ENCODE assay signal across 1 cellular context in the genomic region with DNA sequence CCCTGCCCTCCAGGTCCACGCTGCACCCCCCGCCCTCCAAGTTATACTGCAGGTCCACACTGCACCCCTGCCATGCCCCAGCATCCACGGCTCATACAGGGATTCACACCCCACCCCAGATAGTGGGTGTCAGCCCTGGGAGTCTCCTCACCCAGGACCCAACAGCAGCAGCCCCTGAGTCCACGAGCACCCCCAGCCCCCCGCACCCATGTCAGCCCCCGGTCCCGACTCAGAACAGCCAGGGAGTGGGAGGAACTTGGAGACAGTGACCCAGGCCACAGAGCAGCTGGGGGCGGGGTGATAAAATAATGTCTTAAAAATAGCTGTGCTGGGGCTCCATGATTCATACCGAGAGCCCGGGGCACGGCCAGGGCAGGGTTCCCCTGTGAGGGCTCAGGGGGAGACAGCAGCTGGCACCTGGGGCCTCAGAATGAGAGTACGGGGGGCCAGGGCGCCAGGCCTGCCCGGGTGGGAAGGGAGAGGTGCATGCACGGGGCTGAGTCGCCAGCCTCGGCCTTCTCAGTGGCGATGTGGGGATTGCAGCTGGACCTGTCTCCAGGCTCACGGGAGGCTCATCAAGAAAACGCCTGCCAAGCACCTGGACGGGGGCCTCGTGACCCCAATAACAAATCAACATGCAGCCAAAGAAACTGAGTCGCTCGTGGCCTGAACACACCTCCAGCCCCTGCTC.
A peak's percentile ranks its signal among the peaks of the same experiment; 100 is the strongest.
TF ChIP-seq lines count a peak whose summit lies in the region.

No MANE protein-coding gene starts in this region.

TF ChIP-seq in GM12878, 131 proteins besides CTCF, POLR2A, EP300 and RAD21 (continued from another document and continues in another):
- TF ChIP-seq ZBTB4 (CRISPR knock-in tag; IDR thresholded peaks at IDR 0.05) (no peak), TCF12 (IDR thresholded peaks at IDR 0.05; ENCODE audit: low read depth, low read length) (peak; percentile 99), IKZF1 (conservative IDR thresholded peaks at IDR 0.05) (peak; percentile 97), PAX8 (IDR thresholded peaks at IDR 0.05) (no peak), STAT3 (IDR thresholded peaks at IDR 0.05; ENCODE audit: low read depth, low read length) (no peak), RELA (IDR thresholded peaks at IDR 0.05; ENCODE audit: borderline replicate concordance, partially characterized antibody) (peak; percentile 37), NFYA (IDR thresholded peaks at IDR 0.05; ENCODE audit: borderline replicate concordance, low read depth, low read length) (no peak), HDAC6 (IDR thresholded peaks at IDR 0.05; ENCODE audit: unreplicated experiment) (no peak), SMARCA5 (IDR thresholded peaks at IDR 0.05) (peak; percentile 25; the same call in 1 of the 2 replicates), MEF2B (IDR thresholded peaks at IDR 0.05; ENCODE audit: partially characterized antibody, poor library complexity, severe bottlenecking) (peak; percentile 96), SMAD5 (IDR thresholded peaks at IDR 0.05; ENCODE audit: low read depth) (no peak), RB1 (IDR thresholded peaks at IDR 0.05; ENCODE audit: borderline replicate concordance) (no peak; the same call in 1 of the 2 replicates), WRNIP1 (IDR thresholded peaks at IDR 0.05; ENCODE audit: borderline replicate concordance, low read depth, low read length) (no peak), ETV6 (conservative IDR thresholded peaks at IDR 0.05 in 1 of 2, IDR thresholded peaks at IDR 0.05 in 1 of 2; ENCODE audit: borderline replicate concordance in 1 of 2, low read depth in 1 of 2) (peak in 1 of 2 experiments; percentile 89; a peak in 2 of 4 replicates), NFIC (IDR thresholded peaks at IDR 0.05; ENCODE audit: low read depth, low read length) (peak; percentile 92), KDM1A (IDR thresholded peaks at IDR 0.05; ENCODE audit: borderline replicate concordance) (no peak), HDAC2 (IDR thresholded peaks at IDR 0.05) (no peak), POU2F2 (IDR thresholded peaks at IDR 0.05; ENCODE audit: borderline replicate concordance, low read depth, low read length) (peak; percentile 76; the same call in 1 of the 3 replicates), BHLHE40 (IDR thresholded peaks at IDR 0.05; ENCODE audit: borderline replicate concordance in 1 of 2, low read depth in 2 of 2, low read length in 1 of 2) (peak; percentile 81 to 89), RBBP5 (conservative IDR thresholded peaks at IDR 0.05) (no peak), ASH2L (IDR thresholded peaks at IDR 0.05; ENCODE audit: borderline replicate concordance, low read depth) (no peak), TCF3 (IDR thresholded peaks at IDR 0.05; ENCODE audit: borderline replicate concordance, insufficient read depth, low read depth, low read length) (peak; percentile 99), ESRRA (IDR thresholded peaks at IDR 0.05; ENCODE audit: low read length) (no peak), BRCA1 (IDR thresholded peaks at IDR 0.05; ENCODE audit: low read depth, low read length) (no peak), BACH1 (IDR thresholded peaks at IDR 0.05; ENCODE audit: borderline replicate concordance) (peak; percentile 76; the same call in 1 of the 2 replicates), SPI1 (IDR thresholded peaks at IDR 0.05; ENCODE audit: borderline replicate concordance, insufficient read depth, low read depth, low read length) (peak; percentile 28; the same call in 1 of the 2 replicates), USF1 (IDR thresholded peaks at IDR 0.05; ENCODE audit: borderline replicate concordance, extremely low read length, insufficient read depth, low read depth, low read length) (peak; percentile 31), ZNF384 (IDR thresholded peaks at IDR 0.05; ENCODE audit: borderline replicate concordance, low read depth, low read length) (peak; percentile 44; the same call in 1 of the 2 replicates), REST (IDR thresholded peaks at IDR 0.05; ENCODE audit: low read depth, low read length) (no peak; the same call in 1 of the 2 replicates), PBX3 (IDR thresholded peaks at IDR 0.05; ENCODE audit: insufficient replicate concordance, low read depth, low read length) (no peak), JUND (IDR thresholded peaks at IDR 0.05; ENCODE audit: low read depth, low read length) (peak; percentile 94), SRF (IDR thresholded peaks at IDR 0.05; ENCODE audit: low read depth in 2 of 2, low read length in 2 of 2) (peak in 1 of 2 experiments; percentile 73; a peak in 1 of 4 replicates), ATF7 (IDR thresholded peaks at IDR 0.05; ENCODE audit: low read depth) (peak; percentile 70)
- TF ChIP-seq, protein P1, sequence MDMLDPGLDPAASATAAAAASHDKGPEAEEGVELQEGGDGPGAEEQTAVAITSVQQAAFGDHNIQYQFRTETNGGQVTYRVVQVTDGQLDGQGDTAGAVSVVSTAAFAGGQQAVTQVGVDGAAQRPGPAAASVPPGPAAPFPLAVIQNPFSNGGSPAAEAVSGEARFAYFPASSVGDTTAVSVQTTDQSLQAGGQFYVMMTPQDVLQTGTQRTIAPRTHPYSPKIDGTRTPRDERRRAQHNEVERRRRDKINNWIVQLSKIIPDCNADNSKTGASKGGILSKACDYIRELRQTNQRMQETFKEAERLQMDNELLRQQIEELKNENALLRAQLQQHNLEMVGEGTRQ (IDR thresholded peaks at IDR 0.05; ENCODE audit: borderline replicate concordance, low read depth, low read length): no peak
- TF ChIP-seq, protein P2, sequence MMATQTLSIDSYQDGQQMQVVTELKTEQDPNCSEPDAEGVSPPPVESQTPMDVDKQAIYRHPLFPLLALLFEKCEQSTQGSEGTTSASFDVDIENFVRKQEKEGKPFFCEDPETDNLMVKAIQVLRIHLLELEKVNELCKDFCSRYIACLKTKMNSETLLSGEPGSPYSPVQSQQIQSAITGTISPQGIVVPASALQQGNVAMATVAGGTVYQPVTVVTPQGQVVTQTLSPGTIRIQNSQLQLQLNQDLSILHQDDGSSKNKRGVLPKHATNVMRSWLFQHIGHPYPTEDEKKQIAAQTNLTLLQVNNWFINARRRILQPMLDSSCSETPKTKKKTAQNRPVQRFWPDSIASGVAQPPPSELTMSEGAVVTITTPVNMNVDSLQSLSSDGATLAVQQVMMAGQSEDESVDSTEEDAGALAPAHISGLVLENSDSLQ (IDR thresholded peaks at IDR 0.05): no peak
- TF ChIP-seq, protein P3, sequence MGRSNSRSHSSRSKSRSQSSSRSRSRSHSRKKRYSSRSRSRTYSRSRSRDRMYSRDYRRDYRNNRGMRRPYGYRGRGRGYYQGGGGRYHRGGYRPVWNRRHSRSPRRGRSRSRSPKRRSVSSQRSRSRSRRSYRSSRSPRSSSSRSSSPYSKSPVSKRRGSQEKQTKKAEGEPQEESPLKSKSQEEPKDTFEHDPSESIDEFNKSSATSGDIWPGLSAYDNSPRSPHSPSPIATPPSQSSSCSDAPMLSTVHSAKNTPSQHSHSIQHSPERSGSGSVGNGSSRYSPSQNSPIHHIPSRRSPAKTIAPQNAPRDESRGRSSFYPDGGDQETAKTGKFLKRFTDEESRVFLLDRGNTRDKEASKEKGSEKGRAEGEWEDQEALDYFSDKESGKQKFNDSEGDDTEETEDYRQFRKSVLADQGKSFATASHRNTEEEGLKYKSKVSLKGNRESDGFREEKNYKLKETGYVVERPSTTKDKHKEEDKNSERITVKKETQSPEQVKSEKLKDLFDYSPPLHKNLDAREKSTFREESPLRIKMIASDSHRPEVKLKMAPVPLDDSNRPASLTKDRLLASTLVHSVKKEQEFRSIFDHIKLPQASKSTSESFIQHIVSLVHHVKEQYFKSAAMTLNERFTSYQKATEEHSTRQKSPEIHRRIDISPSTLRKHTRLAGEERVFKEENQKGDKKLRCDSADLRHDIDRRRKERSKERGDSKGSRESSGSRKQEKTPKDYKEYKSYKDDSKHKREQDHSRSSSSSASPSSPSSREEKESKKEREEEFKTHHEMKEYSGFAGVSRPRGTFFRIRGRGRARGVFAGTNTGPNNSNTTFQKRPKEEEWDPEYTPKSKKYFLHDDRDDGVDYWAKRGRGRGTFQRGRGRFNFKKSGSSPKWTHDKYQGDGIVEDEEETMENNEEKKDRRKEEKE (IDR thresholded peaks at IDR 0.05): no peak
- TF ChIP-seq, protein P4, sequence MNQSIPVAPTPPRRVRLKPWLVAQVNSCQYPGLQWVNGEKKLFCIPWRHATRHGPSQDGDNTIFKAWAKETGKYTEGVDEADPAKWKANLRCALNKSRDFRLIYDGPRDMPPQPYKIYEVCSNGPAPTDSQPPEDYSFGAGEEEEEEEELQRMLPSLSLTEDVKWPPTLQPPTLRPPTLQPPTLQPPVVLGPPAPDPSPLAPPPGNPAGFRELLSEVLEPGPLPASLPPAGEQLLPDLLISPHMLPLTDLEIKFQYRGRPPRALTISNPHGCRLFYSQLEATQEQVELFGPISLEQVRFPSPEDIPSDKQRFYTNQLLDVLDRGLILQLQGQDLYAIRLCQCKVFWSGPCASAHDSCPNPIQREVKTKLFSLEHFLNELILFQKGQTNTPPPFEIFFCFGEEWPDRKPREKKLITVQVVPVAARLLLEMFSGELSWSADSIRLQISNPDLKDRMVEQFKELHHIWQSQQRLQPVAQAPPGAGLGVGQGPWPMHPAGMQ (IDR thresholded peaks at IDR 0.05; ENCODE audit: borderline replicate concordance): no peak
- TF ChIP-seq, protein P5, sequence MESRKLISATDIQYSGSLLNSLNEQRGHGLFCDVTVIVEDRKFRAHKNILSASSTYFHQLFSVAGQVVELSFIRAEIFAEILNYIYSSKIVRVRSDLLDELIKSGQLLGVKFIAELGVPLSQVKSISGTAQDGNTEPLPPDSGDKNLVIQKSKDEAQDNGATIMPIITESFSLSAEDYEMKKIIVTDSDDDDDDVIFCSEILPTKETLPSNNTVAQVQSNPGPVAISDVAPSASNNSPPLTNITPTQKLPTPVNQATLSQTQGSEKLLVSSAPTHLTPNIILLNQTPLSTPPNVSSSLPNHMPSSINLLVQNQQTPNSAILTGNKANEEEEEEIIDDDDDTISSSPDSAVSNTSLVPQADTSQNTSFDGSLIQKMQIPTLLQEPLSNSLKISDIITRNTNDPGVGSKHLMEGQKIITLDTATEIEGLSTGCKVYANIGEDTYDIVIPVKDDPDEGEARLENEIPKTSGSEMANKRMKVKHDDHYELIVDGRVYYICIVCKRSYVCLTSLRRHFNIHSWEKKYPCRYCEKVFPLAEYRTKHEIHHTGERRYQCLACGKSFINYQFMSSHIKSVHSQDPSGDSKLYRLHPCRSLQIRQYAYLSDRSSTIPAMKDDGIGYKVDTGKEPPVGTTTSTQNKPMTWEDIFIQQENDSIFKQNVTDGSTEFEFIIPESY (IDR thresholded peaks at IDR 0.05): 0 out of 2 replicates have a peak, but pooled peaks have one; percentile 6
